In the genomic region with DNA sequence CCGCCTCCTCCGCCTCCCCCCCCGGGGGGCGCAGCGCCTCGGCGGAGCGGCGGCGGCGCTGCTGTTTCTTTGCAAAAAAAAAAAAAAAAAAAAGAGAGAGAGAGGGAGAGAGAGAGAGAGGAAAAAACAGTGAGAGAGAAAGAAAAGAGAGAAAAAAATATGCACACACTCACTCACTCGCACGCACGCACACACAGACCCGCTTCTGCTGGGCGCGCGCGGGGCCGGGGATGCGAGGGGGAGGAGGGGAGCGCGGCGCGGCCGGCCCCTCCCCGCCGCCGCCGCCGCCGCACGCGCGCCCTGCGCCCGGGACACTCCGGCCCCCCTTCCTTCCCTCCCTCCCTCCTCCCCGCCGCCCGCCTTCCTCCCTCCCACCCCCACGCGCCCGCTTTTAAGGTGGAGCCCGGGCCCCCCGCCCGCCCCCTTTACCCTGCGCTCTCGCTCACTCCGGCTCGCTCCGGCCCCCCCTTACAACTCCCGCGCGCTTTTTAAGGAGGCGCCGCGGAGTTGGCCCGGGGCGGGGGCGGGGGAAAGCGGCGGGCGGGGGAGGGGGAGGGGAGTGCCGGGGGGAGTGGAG, we compare ENCODE assay signal across 8 cellular contexts. TPM values are rescaled to one million over a fixed set of nuclear protein-coding genes. Genes with fewer than 3 reads are reported as not detected.
DNase-seq lines count a peak whose midpoint lies in the region; ATAC-seq and TF ChIP-seq lines count a peak whose summit lies in the region.

Gene SAMD1 (minus strand): TSS at position 243 of the 577 bp plus-strand sequence.

- peak; percentile 41 for ATAC-seq in GM21619 (IDR thresholded peaks at IDR 0.05; ENCODE audit: unreplicated experiment)
- ATAC-seq in SK-N-SH treated with all-trans-retinoic acid at 6 μM for 48 hours, result peak; percentile 23
- peak; percentile 59 to 67 for ATAC-seq in activated naive CD4-positive, alpha-beta T cell treated with anti-CD3 and anti-CD28 coated beads, Interleukin-2, amount 50 U/mL, for 72 hours
- ATAC-seq in omental fat pad (ENCODE audit: low FRiP score), result peak; percentile 80

- H3K27ac ChIP-seq in KOPT-K1 (ENCODE audit: low read depth, low read length, poor library complexity, severe bottlenecking), result peak within 1 kb of the TSS; percentile 74

- peaks cover 16% of the 10 kb centered on the region for H3K36me3 ChIP-seq in KOPT-K1 (ENCODE audit: insufficient read depth, low read length)

- peak within 1 kb of the TSS; percentile 63 to 99 for H3K27ac Mint-ChIP-seq in activated naive CD4-positive, alpha-beta T cell treated with anti-CD3 and anti-CD28 coated beads, Interleukin-2, amount 50 U/mL, for 72 hours
- peak within 1 kb of the TSS; percentile 84 for H3K27ac Mint-ChIP-seq in glutamatergic neuron (ENCODE audit: unreplicated experiment)

- peak within 1 kb of the TSS; percentile 93 for H3K4me3 Mint-ChIP-seq in glutamatergic neuron (ENCODE audit: unreplicated experiment)

- in situ Hi-C loops in Caki2 (cut with HindIII; ENCODE audit: low pct_unique_long_range_greater_than_20kb, low sequenced_read_pairs), result loop anchor here (25.0 kb wide), 1 partner anchor 178 kb away; the partner anchor contains the start of genes BRME1 and CC2D1A

- DNase-seq in Caki2 (ENCODE audit: low read depth) (peak; percentile 70), glutamatergic neuron (peak; percentile 80), omental fat pad (ENCODE audit: low spot score) (peak; percentile 47)
- DNase-seq in activated naive CD4-positive, alpha-beta T cell treated with anti-CD3 and anti-CD28 coated beads, Interleukin-2, amount 50 U/mL, for 72 hours (ENCODE audit: low spot score in 2 of 2), result peak; percentile 63 to 66

- TF ChIP-seq CTCF in glutamatergic neuron (IDR thresholded peaks at IDR 0.05; ENCODE audit: partially characterized antibody, unreplicated experiment), result no peak
- TF ChIP-seq CTCF in omental fat pad (IDR thresholded peaks at IDR 0.05), result no peak
- no peak for TF ChIP-seq CTCF in subcutaneous adipose tissue (IDR thresholded peaks at IDR 0.05; ENCODE audit: low read depth)

- peaks cover 11% of the 10 kb centered on the region for H3K9me3 ChIP-seq in KOPT-K1 (ENCODE audit: insufficient read depth, low read length, poor library complexity, severe bottlenecking)

- H3K9me3 Mint-ChIP-seq in activated naive CD4-positive, alpha-beta T cell treated with anti-CD3 and anti-CD28 coated beads, Interleukin-2, amount 50 U/mL, for 72 hours, result peaks cover 3 to 7% of the 10 kb centered on the region in 2 donors
- peaks cover 15% of the 10 kb centered on the region for H3K9me3 Mint-ChIP-seq in glutamatergic neuron (ENCODE audit: unreplicated experiment)

- peaks cover 12 to 32% of the 10 kb centered on the region in 2 donors for H3K36me3 Mint-ChIP-seq in activated naive CD4-positive, alpha-beta T cell treated with anti-CD3 and anti-CD28 coated beads, Interleukin-2, amount 50 U/mL, for 72 hours
- peaks cover 9% of the 10 kb centered on the region for H3K36me3 Mint-ChIP-seq in glutamatergic neuron (ENCODE audit: unreplicated experiment)

- H3K27me3 Mint-ChIP-seq in glutamatergic neuron (ENCODE audit: unreplicated experiment), result peaks cover 8% of the 10 kb centered on the region

- H3K4me1 Mint-ChIP-seq in glutamatergic neuron (ENCODE audit: low read depth, unreplicated experiment), result peaks cover 8% of the 10 kb centered on the region

TF ChIP-seq in SK-N-SH treated with all-trans-retinoic acid at 6 μM for 48 hours, 23 proteins besides CTCF, POLR2A, EP300 and RAD21:
- TF ChIP-seq, protein P1, sequence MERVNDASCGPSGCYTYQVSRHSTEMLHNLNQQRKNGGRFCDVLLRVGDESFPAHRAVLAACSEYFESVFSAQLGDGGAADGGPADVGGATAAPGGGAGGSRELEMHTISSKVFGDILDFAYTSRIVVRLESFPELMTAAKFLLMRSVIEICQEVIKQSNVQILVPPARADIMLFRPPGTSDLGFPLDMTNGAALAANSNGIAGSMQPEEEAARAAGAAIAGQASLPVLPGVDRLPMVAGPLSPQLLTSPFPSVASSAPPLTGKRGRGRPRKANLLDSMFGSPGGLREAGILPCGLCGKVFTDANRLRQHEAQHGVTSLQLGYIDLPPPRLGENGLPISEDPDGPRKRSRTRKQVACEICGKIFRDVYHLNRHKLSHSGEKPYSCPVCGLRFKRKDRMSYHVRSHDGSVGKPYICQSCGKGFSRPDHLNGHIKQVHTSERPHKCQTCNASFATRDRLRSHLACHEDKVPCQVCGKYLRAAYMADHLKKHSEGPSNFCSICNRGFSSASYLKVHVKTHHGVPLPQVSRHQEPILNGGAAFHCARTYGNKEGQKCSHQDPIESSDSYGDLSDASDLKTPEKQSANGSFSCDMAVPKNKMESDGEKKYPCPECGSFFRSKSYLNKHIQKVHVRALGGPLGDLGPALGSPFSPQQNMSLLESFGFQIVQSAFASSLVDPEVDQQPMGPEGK (CRISPR knock-in tag; IDR thresholded peaks at IDR 0.05; ENCODE audit: borderline replicate concordance), result no peak
- TF ChIP-seq CSRNP3 (CRISPR knock-in tag; IDR thresholded peaks at IDR 0.05) (no peak), ZC3H10 (CRISPR knock-in tag; IDR thresholded peaks at IDR 0.05) (no peak)

RNA-seq across cellular contexts. Expression of gene SAMD1, which starts in this region (rescaled TPM):
- 68.1 and 92.1 TPM in 2 replicates for total RNA-seq in Caki2 (2014; rRNA removed; shearing (Covaris generic); ENCODE audit: low replicate concordance)
- total RNA-seq in activated naive CD4-positive, alpha-beta T cell treated with anti-CD3 and anti-CD28 coated beads, Interleukin-2, amount 50 U/mL, for 72 hours, result 100 to 1,000 TPM in 1 of 2 donors, 10 to 100 TPM in 1; 39.7 to 101 TPM
- total RNA-seq in glutamatergic neuron (ENCODE audit: unreplicated experiment) (52.0 TPM), omental fat pad (10 to 100 TPM in 2 of 4 donors, 1 to 10 TPM in 2; 8.6 to 22.5 (median 10.8) TPM), subcutaneous adipose tissue (10 to 100 TPM in 3 of 4 donors, 1 to 10 TPM in 1; 8.6 to 21.9 (median 11.3) TPM)

Comparison
In these comparisons a context has a peak if more than half of its experiments do, and no peak if none do; other contexts are left out.
1. Peak in every context shown above with its lines: DNase-seq, ATAC-seq and H3K27ac ChIP-seq.
2. ATAC-seq: peak in every context shown above with its lines; median percentile 80 in omental fat pad; 63 in activated naive CD4-positive, alpha-beta T cell treated with anti-CD3 and anti-CD28 coated beads, Interleukin-2, amount 50 U/mL, for 72 hours; 41 in GM21619; 23 in SK-N-SH treated with all-trans-retinoic acid at 6 μM for 48 hours.